In the genomic region with DNA sequence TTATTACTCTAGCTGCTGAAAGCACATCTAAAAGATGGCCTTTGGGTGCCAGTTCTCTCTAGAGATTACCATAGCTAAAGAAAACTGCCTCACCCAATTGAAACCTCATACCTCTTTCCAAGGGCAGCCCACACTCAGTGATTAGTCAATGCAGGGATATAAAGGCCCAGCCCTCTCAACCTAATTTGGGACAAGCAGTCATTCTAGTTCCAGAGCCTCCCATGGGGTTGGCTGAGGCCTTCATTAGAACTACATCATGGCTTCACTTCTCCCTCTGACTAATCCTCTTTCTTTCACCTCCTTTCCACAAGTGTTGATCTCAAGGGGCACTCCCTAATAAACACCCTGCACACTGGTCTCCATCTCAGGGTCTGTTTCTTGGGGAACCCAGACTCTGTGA, we compare ENCODE assay signal across 28 cellular contexts.
"Had no signal": no experiment of that assay in that cellular context is flagged by ENCODE, and none has a peak within 500 bp of the region (broad histone marks: within the 10 kb centered on the region; RNA-seq: fewer than 3 reads in every experiment).

No MANE protein-coding gene starts in this region.

- H3K9me3 ChIP-seq: esophagus squamous epithelium, gastroesophageal sphincter, heart left ventricle, neutrophil, right lobe of liver, testis, tibial artery had no signal

- H3K4me1 Mint-ChIP-seq: neural crest cell had no signal

- H3K4me3 ChIP-seq: dorsolateral prefrontal cortex, esophagus squamous epithelium, gastroesophageal sphincter, heart left ventricle, hepatocyte, lung, right lobe of liver, smooth muscle cell, testis, tibial artery had no signal

- H3K79me2 ChIP-seq: hepatocyte, parathyroid adenoma had no signal

- H3K27me3 ChIP-seq: esophagus squamous epithelium, gastroesophageal sphincter, heart left ventricle, hepatocyte, neutrophil, right lobe of liver, testis, tibial artery had no signal

- H3K4me3 Mint-ChIP-seq: endodermal cell; memory B cell; natural killer cell treated with Interleukin-12 subunit alpha and Interleukin-12 subunit beta and Interleukin-15 and Interleukin-18, amount 100 ng/mL, for 72 hours; neural crest cell; type B pancreatic cell had no signal

- DNase-seq: dorsolateral prefrontal cortex; effector CD8-positive, alpha-beta T cell; endodermal cell; esophagus squamous epithelium; foreskin fibroblast; heart left ventricle; kidney; right lobe of liver; stimulated activated CD4-positive, alpha-beta T cell treated with anti-CD3 and anti-CD28 coated beads, Interleukin-12 subunit alpha, Interleukin-12 subunit beta, amount 100 ng/mL, for 4 hours; stimulated activated CD4-positive, alpha-beta T cell treated with anti-CD3 and anti-CD28 coated beads, Interleukin-1b, Interleukin-23, amount 100 ng/mL, for 48 hours; stimulated activated CD4-positive, alpha-beta T cell treated with anti-CD3 and anti-CD28 coated beads, Interleukin-4, amount 100 ng/mL, for 1 hour; stimulated activated CD8-positive, alpha-beta memory T cell treated with anti-CD3 and anti-CD28 coated beads, Interleukin-4, amount 100 ng/mL, for 48 hours; stimulated activated naive CD4-positive, alpha-beta T cell treated with Interleukin-2 at 50 U/mL for 16 hours; substantia nigra; testis; tibial artery had no signal

- H3K9me3 Mint-ChIP-seq: memory B cell; natural killer cell treated with Interleukin-12 subunit alpha and Interleukin-12 subunit beta and Interleukin-15 and Interleukin-18, amount 100 ng/mL, for 72 hours; neural crest cell; type B pancreatic cell had no signal

- H3K9ac ChIP-seq: parathyroid adenoma had no signal

- H3K27ac Mint-ChIP-seq: endodermal cell; memory B cell; natural killer cell treated with Interleukin-12 subunit alpha and Interleukin-12 subunit beta and Interleukin-15 and Interleukin-18, amount 100 ng/mL, for 72 hours; progenitor cell of endocrine pancreas; type B pancreatic cell had no signal

- H3K4me1 ChIP-seq: gastroesophageal sphincter, parathyroid adenoma, right lobe of liver, testis had no signal

- H3K4me2 ChIP-seq: hepatocyte, smooth muscle cell had no signal

- H3K27ac ChIP-seq: dorsolateral prefrontal cortex, esophagus squamous epithelium, gastroesophageal sphincter, heart left ventricle, hepatocyte, neutrophil, parathyroid adenoma, right lobe of liver, testis, tibial artery had no signal

- H3K36me3 Mint-ChIP-seq: memory B cell; natural killer cell treated with Interleukin-12 subunit alpha and Interleukin-12 subunit beta and Interleukin-15 and Interleukin-18, amount 100 ng/mL, for 72 hours; type B pancreatic cell had no signal

- H2AFZ ChIP-seq: hepatocyte, parathyroid adenoma had no signal

- H3K36me3 ChIP-seq: esophagus squamous epithelium, gastroesophageal sphincter, heart left ventricle, neutrophil, right lobe of liver, tibial artery had no signal

- ATAC-seq: gastroesophageal sphincter; heart left ventricle; left lobe of liver; natural killer cell treated with Interleukin-12 subunit alpha and Interleukin-12 subunit beta and Interleukin-15 and Interleukin-18, amount 100 ng/mL, for 72 hours; right lobe of liver had no signal

- H3K27me3 Mint-ChIP-seq: memory B cell, progenitor cell of endocrine pancreas, type B pancreatic cell had no signal
